Comparison of ENCODE assay signal across 1 cellular context in the genomic region with DNA sequence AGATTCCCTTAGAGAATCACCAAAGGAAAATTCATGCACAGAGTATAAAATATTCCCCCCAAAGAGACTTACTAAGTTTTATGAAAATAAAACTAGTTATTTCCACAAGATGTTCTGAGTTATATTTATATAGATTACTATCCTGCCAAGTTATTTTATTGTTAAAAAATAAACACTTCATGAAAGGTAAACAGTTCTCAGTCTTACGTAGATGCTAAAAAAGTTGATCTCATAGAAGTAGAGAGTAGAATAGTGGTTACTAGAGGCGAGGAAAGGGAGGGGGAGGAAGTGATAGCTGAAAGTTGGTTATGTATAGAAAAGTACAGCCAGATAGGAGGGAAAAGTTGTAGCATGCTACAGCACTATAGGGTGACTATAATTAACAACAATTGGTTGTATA.
TF ChIP-seq lines count a peak whose summit lies in the region.

No MANE protein-coding gene starts in this region.

TF ChIP-seq in HEK293, 187 proteins besides CTCF, POLR2A, EP300 and RAD21 (continued from another document):
- TF ChIP-seq PRDM1 (tag by site-specific recombination; IDR thresholded peaks at IDR 0.05), result 0 out of 2 replicates have a peak, but pooled peaks have one; percentile 22
TF ChIP-seq in HEK293: peak in this region for 2.
